10 cellular contexts compared by ENCODE assay signal in the genomic region with DNA sequence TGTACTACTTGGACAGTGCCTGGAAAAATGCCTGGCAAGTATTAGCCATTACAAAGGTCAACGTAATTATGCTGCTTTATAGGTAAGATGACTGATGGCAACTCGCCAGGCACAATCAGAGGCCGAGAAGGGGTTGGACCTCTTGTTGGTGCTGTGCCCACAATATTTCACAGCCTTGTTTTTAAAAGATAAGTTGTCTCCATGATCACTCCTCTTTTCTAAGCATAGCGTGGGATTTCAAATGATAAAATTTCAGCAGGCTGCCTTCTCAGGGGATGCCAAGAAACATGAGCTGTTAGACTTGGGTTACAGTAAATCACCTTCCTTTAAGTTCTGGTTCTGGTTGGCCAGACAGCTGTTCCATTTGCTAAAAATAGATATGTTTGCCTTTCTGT. TPM values are rescaled to one million over a fixed set of nuclear protein-coding genes. Genes with fewer than 3 reads are reported as not detected.
DNase-seq lines count a peak whose midpoint lies in the region; ATAC-seq and TF ChIP-seq lines count a peak whose summit lies in the region.
"Had no signal": no experiment of that assay in that cellular context is flagged by ENCODE, and none has a peak within 500 bp of the region (broad histone marks: within the 10 kb centered on the region; RNA-seq: fewer than 3 reads in every experiment).

No MANE protein-coding gene starts in this region.

- intact Hi-C loops in gastrocnemius medialis (cut with DNase I; ENCODE audit: low total_unique reads) = loop anchor here (5.0 to 10.0 kb wide), 3 partner anchors 109 to 183 kb away; no protein-coding TSS in a partner anchor

- H3K36me3 ChIP-seq in effector memory CD4-positive, alpha-beta T cell (ENCODE audit: control insufficient read depth, insufficient read depth, low read length) = no peaks in the 10 kb centered on the region
- H3K36me3 ChIP-seq in gastrocnemius medialis = no peaks in the 10 kb centered on the region

- no peaks in the 10 kb centered on the region for H3K9me3 ChIP-seq in effector memory CD4-positive, alpha-beta T cell (ENCODE audit: control insufficient read depth, low read length)
- no peaks in the 10 kb centered on the region for H3K9me3 ChIP-seq in gastrocnemius medialis
- H3K9me3 ChIP-seq: body of pancreas had no signal

- in situ Hi-C loops in gastrocnemius medialis (cut with MboI; ENCODE audit: low sequenced_read_pairs in 4 of 4) = no loop called here

- peak overlapping the region; percentile 5 for H3K27ac ChIP-seq in effector memory CD4-positive, alpha-beta T cell (ENCODE audit: insufficient read depth, low read length, poor library complexity, severe bottlenecking)
- peak overlapping the region; percentile 78 to 89 (median 88) for H3K27ac ChIP-seq in gastrocnemius medialis
- H3K27ac ChIP-seq: body of pancreas had no signal

- ATAC-seq in gastrocnemius medialis (peak; percentile 52 to 81), HG03108 (IDR thresholded peaks at IDR 0.05; ENCODE audit: unreplicated experiment) (no peak), GM18909 (IDR thresholded peaks at IDR 0.05; ENCODE audit: poor library complexity, unreplicated experiment) (no peak)
- ATAC-seq: body of pancreas, HepG2 had no signal

- DNase-seq in DMS 273 (lab: John Stamatoyannopoulos, UW; ENCODE audit: unreplicated experiment) = peak; percentile 60
- peak; percentile 42 for DNase-seq in NCI-H2029 (lab: John Stamatoyannopoulos, UW)
- no peak for DNase-seq in effector memory CD4-positive, alpha-beta T cell
- DNase-seq in gastrocnemius medialis = peak in 1 of 2 donors; percentile 48
- no peak for DNase-seq in EL
- DNase-seq in ecto neural progenitor cell (ENCODE audit: low spot score) = no peak

- no peak for TF ChIP-seq CTCF in gastrocnemius medialis (IDR thresholded peaks at IDR 0.05 in 4 of 5, conservative IDR thresholded peaks at IDR 0.05 in 1 of 5)

- H3K4me1 ChIP-seq in effector memory CD4-positive, alpha-beta T cell (ENCODE audit: control insufficient read depth, insufficient read depth, low read length, poor library complexity, severe bottlenecking) = peaks cover 20% of the 10 kb centered on the region
- H3K4me1 ChIP-seq in gastrocnemius medialis = peaks cover 44 to 45% of the 10 kb centered on the region in 2 donors

- TF ChIP-seq POLR2A in gastrocnemius medialis (IDR thresholded peaks at IDR 0.05) = no peak

- no peaks in the 10 kb centered on the region for H3K27me3 ChIP-seq in effector memory CD4-positive, alpha-beta T cell (replicated peaks; ENCODE audit: control insufficient read depth, insufficient read depth, low read length, poor library complexity, severe bottlenecking)
- H3K27me3 ChIP-seq in gastrocnemius medialis = no peaks in the 10 kb centered on the region

- H3K4me3 ChIP-seq in effector memory CD4-positive, alpha-beta T cell (ENCODE audit: insufficient read depth, low read depth, low read length, poor library complexity, severe bottlenecking) = no peak overlapping the region
- H3K4me3 ChIP-seq in gastrocnemius medialis = peak overlapping the region in 2 of 4 donors; percentile 70
- H3K4me3 ChIP-seq: body of pancreas had no signal

RNA-seq across cellular contexts. Expression of a gene that starts 26.9 kb away (rescaled TPM):
- 1 to 10 TPM; 5.3 to 6.6 (median 5.7) TPM for total RNA-seq in gastrocnemius medialis
- total RNA-seq: HepG2 had no signal

Comparison
In these comparisons a context has a peak if more than half of its experiments do, and no peak if none do; other contexts are left out.
1. DNase-seq: peak in DMS 273 (single experiment) and NCI-H2029 (single experiment); none in effector memory CD4-positive, alpha-beta T cell (0 of 3), EL (single experiment) and ecto neural progenitor cell (single experiment).
2. ATAC-seq: peak in gastrocnemius medialis (2 of 2); none in HG03108 (single experiment) and GM18909 (single experiment).